22 cellular contexts compared by ENCODE assay signal in the genomic region with DNA sequence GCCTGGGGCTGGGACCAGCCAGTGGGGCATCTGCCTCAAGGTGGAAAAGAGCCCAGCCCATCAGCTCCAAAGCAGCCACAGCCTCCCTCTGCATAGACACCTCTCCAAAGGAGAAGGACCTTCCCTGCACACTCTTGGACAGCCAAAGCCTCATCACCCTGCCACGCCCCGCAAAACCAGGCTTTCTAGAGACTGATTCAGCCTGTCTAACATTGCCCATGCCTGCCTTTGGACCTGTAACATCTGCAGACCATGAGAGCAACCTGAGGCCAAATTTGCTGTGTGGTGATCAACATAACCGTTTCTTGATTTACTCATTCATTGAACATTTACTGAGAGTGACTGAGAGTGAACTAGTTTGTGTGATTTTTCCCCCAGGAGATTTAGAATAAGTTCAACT.
"Had no signal": no experiment of that assay in that cellular context is flagged by ENCODE, and none has a peak within 500 bp of the region (broad histone marks: within the 10 kb centered on the region; RNA-seq: fewer than 3 reads in every experiment).

No MANE protein-coding gene starts in this region.

- DNase-seq: effector memory CD4-positive, alpha-beta T cell; esophagus squamous epithelium; foreskin melanocyte; head of caudate nucleus; kidney; left cardiac atrium; left ventricle myocardium inferior; lower lobe of right lung; mesenchymal stem cell; midbrain; posterior cingulate gyrus; sigmoid colon; stimulated activated CD4-positive, alpha-beta T cell treated with anti-CD3 and anti-CD28 coated beads, Interleukin-2, amount 100 ng/mL, for 24 hours; stimulated activated CD4-positive, alpha-beta T cell treated with anti-CD3 and anti-CD28 coated beads, Interleukin-4, amount 100 ng/mL, for 4 hours; stimulated activated naive B cell treated with anti-CD40 and anti-IgM and Interleukin-4, amounts not matched to agents 10 μg/mL and 1 μg/mL and 100 μg/mL, for 72 hours; stimulated activated naive CD8-positive, alpha-beta T cell treated with anti-CD3 and anti-CD28 coated beads, Interleukin-15, amount 100 ng/mL, for 72 hours; testis; transverse colon had no signal

- H2AFZ ChIP-seq: hepatocyte had no signal

- H3K4me1 ChIP-seq: esophagus squamous epithelium, left ventricle myocardium inferior, lower lobe of right lung, right atrium auricular region, sigmoid colon, testis, transverse colon had no signal

- H3K9me3 ChIP-seq: esophagus squamous epithelium, left ventricle myocardium inferior, lower lobe of right lung, neutrophil, right atrium auricular region, sigmoid colon, testis, transverse colon had no signal

- H3K27me3 ChIP-seq: esophagus squamous epithelium, neutrophil, right atrium auricular region, sigmoid colon, testis, transverse colon had no signal

- H3K27ac ChIP-seq: esophagus squamous epithelium, hepatocyte, left ventricle myocardium inferior, lower lobe of right lung, neutrophil, right atrium auricular region, sigmoid colon, skin epidermis, testis, transverse colon had no signal

- H3K79me2 ChIP-seq: hepatocyte had no signal

- H3K4me3 ChIP-seq: esophagus squamous epithelium, hepatocyte, left ventricle myocardium inferior, lower lobe of right lung, right atrium auricular region, sigmoid colon, skin epidermis, testis, transverse colon had no signal

- H3K36me3 ChIP-seq: esophagus squamous epithelium, left ventricle myocardium inferior, lower lobe of right lung, neutrophil, right atrium auricular region, sigmoid colon, transverse colon had no signal

- H3K4me2 ChIP-seq: hepatocyte had no signal
